In genomic region chr12:55723516-55724225, GRCh38 we compare ENCODE assay signal across 1 cellular context.
TF ChIP-seq lines count a peak whose summit lies in the region.

No MANE protein-coding gene starts in this region.

TF ChIP-seq in IMR-90, 13 proteins besides CTCF, POLR2A, EP300 and RAD21:
- TF ChIP-seq CEBPB (IDR thresholded peaks at IDR 0.05; ENCODE audit: low read depth, low read length) = no peak
- TF ChIP-seq RFX5 (IDR thresholded peaks at IDR 0.05; ENCODE audit: low read depth, low read length) = 0 out of 2 replicates have a peak, but pooled peaks have one; percentile 8
